Comparison of ENCODE assay signal across 9 cellular contexts in the genomic region with DNA sequence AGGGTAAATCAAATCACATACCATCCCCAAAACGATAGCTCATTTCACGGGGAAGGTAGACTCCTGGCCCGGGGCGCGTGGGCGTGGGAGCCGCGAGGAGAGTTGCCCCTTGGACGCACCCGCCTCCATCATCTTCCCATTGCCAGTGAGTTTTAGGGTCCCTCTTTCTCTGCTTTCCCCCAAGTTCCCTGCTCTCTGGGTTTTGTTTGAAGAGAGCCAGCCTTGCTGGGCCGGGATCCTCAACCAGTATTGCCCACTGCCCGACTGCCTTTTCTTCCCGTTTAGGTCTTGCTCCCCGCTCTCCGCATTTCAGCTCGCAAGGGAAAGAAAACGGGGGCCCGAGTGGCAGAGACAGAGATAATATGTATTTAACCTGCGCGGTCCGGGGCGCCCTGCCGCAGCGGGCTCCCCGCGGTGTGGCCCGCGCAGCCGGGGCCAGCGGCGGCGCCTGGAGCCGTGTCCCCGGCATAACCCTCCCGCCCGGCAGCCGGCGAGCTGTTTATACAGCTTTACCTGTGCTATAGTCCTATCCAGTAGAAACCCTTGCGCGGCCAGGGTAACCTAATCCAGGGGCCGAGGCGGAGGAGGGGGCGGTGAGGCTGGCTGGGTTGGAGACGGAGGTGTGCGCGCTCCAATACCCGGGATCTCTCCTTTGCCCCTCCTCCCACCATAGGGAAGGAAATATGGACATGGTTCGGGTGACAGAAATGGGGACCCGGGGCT. TPM values are rescaled to one million over a fixed set of nuclear protein-coding genes. Genes with fewer than 3 reads are reported as not detected.
DNase-seq lines count a peak whose midpoint lies in the region; ATAC-seq lines count a peak whose summit lies in the region.
"Had no signal": no experiment of that assay in that cellular context is flagged by ENCODE, and none has a peak within 500 bp of the region (broad histone marks: within the 10 kb centered on the region; RNA-seq: fewer than 3 reads in every experiment).

No MANE protein-coding gene starts in this region.

- H3K27me3 Mint-ChIP-seq in activated T-helper 2 cell treated with anti-CD3 and anti-CD28 coated beads, Interferon-gamma antibody, Interleukin-2, Interleukin-4, amounts not matched to agents 10 μg/mL and 5 μg/mL and 100 μg/mL, durations not matched to agents 14 hours and 24 hours and 36 hours (ENCODE audit: low read depth) = peaks cover 6% of the 10 kb centered on the region

- WGBS in mesenchymal stem cell = 2% methylated on average over 36 of the region's 49 CpGs

- H2BK5ac ChIP-seq in mesenchymal stem cell (ENCODE audit: low read depth, low read length, poor library complexity, severe bottlenecking) = no peak overlapping the region

- no peak overlapping the region for H3K18ac ChIP-seq in mesenchymal stem cell (ENCODE audit: low read depth in 1 of 2, low read length in 2 of 2)

- H2BK12ac ChIP-seq in mesenchymal stem cell (ENCODE audit: low read length in 2 of 2) = no peak overlapping the region

- no peak overlapping the region for H2BK120ac ChIP-seq in mesenchymal stem cell (ENCODE audit: low read depth, low read length)

- no peak overlapping the region for H3K14ac ChIP-seq in mesenchymal stem cell (ENCODE audit: low read length in 2 of 2)

- H3K4me2 ChIP-seq in mesenchymal stem cell (ENCODE audit: low read length, poor library complexity, severe bottlenecking) = peak overlapping the region; percentile 48

- no peak overlapping the region for H2AFZ ChIP-seq in mesenchymal stem cell (ENCODE audit: low read depth, low read length)

- peak overlapping the region; percentile 96 for H3K27ac Mint-ChIP-seq in activated T-helper 2 cell treated with anti-CD3 and anti-CD28 coated beads, Interferon-gamma antibody, Interleukin-2, Interleukin-4, amounts not matched to agents 10 μg/mL and 5 μg/mL and 100 μg/mL, durations not matched to agents 14 hours and 24 hours and 36 hours

- no peak overlapping the region for H4K91ac ChIP-seq in mesenchymal stem cell (ENCODE audit: low read length)

- no peak overlapping the region for H3K4me3 ChIP-seq in mesenchymal stem cell (ENCODE audit: insufficient read depth in 1 of 2, low read depth in 1 of 2, low read length in 2 of 2)

- intact Hi-C loops in activated T-helper 2 cell treated with anti-CD3 and anti-CD28 coated beads, Interferon-gamma antibody, Interleukin-2, Interleukin-4, amounts not matched to agents 10 μg/mL and 5 μg/mL and 100 μg/mL, durations not matched to agents 14 hours and 24 hours and 36 hours (cut with micrococcal nuclease) = loop anchor here (1.0 to 5.0 kb wide), 7 partner anchors 8 to 1253 kb away; no protein-coding TSS in a partner anchor

- H3K4ac ChIP-seq in mesenchymal stem cell (ENCODE audit: low read depth in 1 of 2, low read length in 2 of 2) = no peak overlapping the region

- H3K79me1 ChIP-seq in mesenchymal stem cell (replicated peaks; ENCODE audit: low read length, poor library complexity, severe bottlenecking) = no peaks in the 10 kb centered on the region

- no peak overlapping the region for H3K27ac ChIP-seq in mesenchymal stem cell (ENCODE audit: low read length, poor library complexity, severe bottlenecking)
- H3K27ac ChIP-seq: pancreas had no signal

- H3K36me3 Mint-ChIP-seq in activated T-helper 2 cell treated with anti-CD3 and anti-CD28 coated beads, Interferon-gamma antibody, Interleukin-2, Interleukin-4, amounts not matched to agents 10 μg/mL and 5 μg/mL and 100 μg/mL, durations not matched to agents 14 hours and 24 hours and 36 hours (ENCODE audit: low read depth) = peaks cover 69% of the 10 kb centered on the region

- H3K9me3 Mint-ChIP-seq in activated T-helper 2 cell treated with anti-CD3 and anti-CD28 coated beads, Interferon-gamma antibody, Interleukin-2, Interleukin-4, amounts not matched to agents 10 μg/mL and 5 μg/mL and 100 μg/mL, durations not matched to agents 14 hours and 24 hours and 36 hours = no peaks in the 10 kb centered on the region

- peak overlapping the region; percentile 61 for H2BK15ac ChIP-seq in mesenchymal stem cell (ENCODE audit: low read depth, poor library complexity, severe bottlenecking)

- H3K23ac ChIP-seq in mesenchymal stem cell (ENCODE audit: low read length in 2 of 2) = no peak overlapping the region

- H3K9ac ChIP-seq in mesenchymal stem cell (ENCODE audit: low read length) = no peak overlapping the region

- ATAC-seq in GM21529 (IDR thresholded peaks at IDR 0.05; ENCODE audit: unreplicated experiment) (no peak), HG02981 (IDR thresholded peaks at IDR 0.05; ENCODE audit: unreplicated experiment) (no peak)
- ATAC-seq: pancreas had no signal

- peaks cover 40% of the 10 kb centered on the region for H3K4me1 ChIP-seq in mesenchymal stem cell (ENCODE audit: control insufficient read depth, insufficient read depth, low read depth, low read length)

- H2AK5ac ChIP-seq in mesenchymal stem cell (ENCODE audit: low read length, severe bottlenecking) = no peak overlapping the region

- peak overlapping the region; percentile 81 for H3K4me3 Mint-ChIP-seq in activated T-helper 2 cell treated with anti-CD3 and anti-CD28 coated beads, Interferon-gamma antibody, Interleukin-2, Interleukin-4, amounts not matched to agents 10 μg/mL and 5 μg/mL and 100 μg/mL, durations not matched to agents 14 hours and 24 hours and 36 hours (ENCODE audit: low read depth)

- no peak overlapping the region for H4K8ac ChIP-seq in mesenchymal stem cell (ENCODE audit: low read length)

- DNase-seq in stimulated activated CD4-positive, alpha-beta T cell treated with anti-CD3 and anti-CD28 coated beads, Interleukin-15, amount 100 ng/mL, for 24 hours = peak; percentile 48
- no peak for DNase-seq in stimulated activated CD4-positive, alpha-beta T cell treated with anti-CD3 and anti-CD28 coated beads, Interleukin-4, amount 100 ng/mL, for 4 hours
- no peak for DNase-seq in activated T-helper 2 cell treated with anti-CD3 and anti-CD28 coated beads, Interferon-gamma antibody, Interleukin-2, Interleukin-4, amounts not matched to agents 10 μg/mL and 5 μg/mL and 100 μg/mL, durations not matched to agents 14 hours and 24 hours and 36 hours (ENCODE audit: low spot score)
- DNase-seq in mesenchymal stem cell (no peak), NCI-H187 treated with DMSO at 0.1 percent for 48 hours (lab: John Stamatoyannopoulos, UW) (no peak)
- DNase-seq in effector CD8-positive, alpha-beta T cell (lab: John Stamatoyannopoulos, UW) = no peak

- peaks cover 44% of the 10 kb centered on the region for H3K4me1 Mint-ChIP-seq in activated T-helper 2 cell treated with anti-CD3 and anti-CD28 coated beads, Interferon-gamma antibody, Interleukin-2, Interleukin-4, amounts not matched to agents 10 μg/mL and 5 μg/mL and 100 μg/mL, durations not matched to agents 14 hours and 24 hours and 36 hours (ENCODE audit: low read depth)

- no peaks in the 10 kb centered on the region for H3K9me3 ChIP-seq in mesenchymal stem cell (ENCODE audit: control insufficient read depth, low read length)
- H3K9me3 ChIP-seq: pancreas had no signal

- H3K36me3 ChIP-seq in mesenchymal stem cell (ENCODE audit: control insufficient read depth in 1 of 2, insufficient read depth in 2 of 2, low read depth in 1 of 2, low read length in 2 of 2) = no peaks in the 10 kb centered on the region
- H3K36me3 ChIP-seq: pancreas had no signal

- H3K27me3 ChIP-seq in mesenchymal stem cell (ENCODE audit: control insufficient read depth in 1 of 2, insufficient read depth in 1 of 2, low read length in 2 of 2) = peaks cover 95 to 100% of the 10 kb centered on the region in 2 experiments

RNA-seq across cellular contexts. Expression of gene GATA3, which starts 5.2 kb away (rescaled TPM):
- 281 and 293 TPM in 2 replicates for total RNA-seq in activated T-helper 2 cell treated with anti-CD3 and anti-CD28 coated beads, Interferon-gamma antibody, Interleukin-2, Interleukin-4, amounts not matched to agents 10 μg/mL and 5 μg/mL and 100 μg/mL, durations not matched to agents 14 hours and 24 hours and 36 hours
- polyA plus RNA-seq in mesenchymal stem cell (2013, experiment 1 of 2) = 8.4 TPM
- 8.8 TPM for polyA plus RNA-seq in mesenchymal stem cell (2013, experiment 2 of 2)
